In genomic region chr6:44475779-44476434, GRCh38 we compare ENCODE assay signal across 8 cellular contexts.
DNase-seq lines count a peak whose midpoint lies in the region; ATAC-seq, FAIRE-seq and TF ChIP-seq lines count a peak whose summit lies in the region.

No MANE protein-coding gene starts in this region.

- TF ChIP-seq CTCF in Caco-2 (IDR thresholded peaks at IDR 0.05; ENCODE audit: insufficient read depth in 1 of 2, low read depth in 1 of 2, low read length in 1 of 2, severe bottlenecking in 1 of 2, unreplicated experiment in 1 of 2) (peak; percentile 83 to 94), osteoblast (IDR thresholded peaks at IDR 0.05; ENCODE audit: extremely low read depth, low read depth, low read length) (peak; percentile 90), thyroid gland (IDR thresholded peaks at IDR 0.05) (peak; percentile 65 to 99 (median 94))

- H3K27ac ChIP-seq in Karpas-422 (ENCODE audit: low read length): no peak overlapping the region
- H3K27ac ChIP-seq in osteoblast (ENCODE audit: low read depth, low read length): no peak overlapping the region
- H3K27ac ChIP-seq in thyroid gland: peak overlapping the region; percentile 52 to 96 (median 84)

- CTCF ChIA-PET in Caco-2 (lab: Charles Lee): interaction anchor here (0.6 to 2.4 kb wide), 26 partner anchors 9 to 1447 kb away, joined by 3 to 25 read pairs (median 4); partner anchors contain the start of gene SUPT3H

- H3K36me3 Mint-ChIP-seq in Caco-2 (ENCODE audit: insufficient read depth, unreplicated experiment): no peaks in the 10 kb centered on the region
- no peaks in the 10 kb centered on the region for H3K36me3 Mint-ChIP-seq in activated T-helper 17 cell treated with anti-CD3 and anti-CD28 coated beads, Interleukin-2, amount 50 U/mL, for 72 hours (ENCODE audit: low read depth)

- H3K4me1 Mint-ChIP-seq in Caco-2 (ENCODE audit: low read depth, unreplicated experiment): peaks cover 12% of the 10 kb centered on the region
- H3K4me1 Mint-ChIP-seq in activated T-helper 17 cell treated with anti-CD3 and anti-CD28 coated beads, Interleukin-2, amount 50 U/mL, for 72 hours: no peaks in the 10 kb centered on the region

- no peaks in the 10 kb centered on the region for H3K79me2 ChIP-seq in Karpas-422 (ENCODE audit: low read length)
- H3K79me2 ChIP-seq in osteoblast (ENCODE audit: insufficient read depth, low read length): no peaks in the 10 kb centered on the region

- no peaks in the 10 kb centered on the region for H3K27me3 ChIP-seq in Caco-2 (replicated peaks; ENCODE audit: control insufficient read depth, insufficient read depth, low read length)
- no peaks in the 10 kb centered on the region for H3K27me3 ChIP-seq in Karpas-422 (ENCODE audit: low read length)
- peaks cover 8% of the 10 kb centered on the region for H3K27me3 ChIP-seq in osteoblast (ENCODE audit: insufficient read depth, low read length)
- no peaks in the 10 kb centered on the region for H3K27me3 ChIP-seq in thyroid gland

- no peaks in the 10 kb centered on the region for H3K36me3 ChIP-seq in Caco-2 (ENCODE audit: control insufficient read depth, insufficient read depth, low read length)
- H3K36me3 ChIP-seq in Karpas-422 (ENCODE audit: insufficient read depth, low read length): no peaks in the 10 kb centered on the region
- H3K36me3 ChIP-seq in osteoblast (ENCODE audit: insufficient read depth, low read length): no peaks in the 10 kb centered on the region
- H3K36me3 ChIP-seq in thyroid gland: no peaks in the 10 kb centered on the region

- H3K4me2 ChIP-seq in Karpas-422 (ENCODE audit: low read depth, low read length, poor library complexity, severe bottlenecking) (no peak overlapping the region), osteoblast (ENCODE audit: insufficient read depth, low read length) (peak overlapping the region; percentile 56)

- no peaks in the 10 kb centered on the region for H3K9me3 Mint-ChIP-seq in Caco-2 (ENCODE audit: unreplicated experiment)
- no peaks in the 10 kb centered on the region for H3K9me3 Mint-ChIP-seq in activated T-helper 17 cell treated with anti-CD3 and anti-CD28 coated beads, Interleukin-2, amount 50 U/mL, for 72 hours

- intact Hi-C loops in Caco-2 (cut with micrococcal nuclease; ENCODE audit: unreplicated experiment) (loop anchor here (1.0 to 10.0 kb wide), 6 partner anchors 18 to 1449 kb away; no protein-coding TSS in a partner anchor), thyroid gland (cut with DNase I) (loop anchor here (10.0 kb wide), 2 partner anchors 179 to 1239 kb away; no protein-coding TSS in a partner anchor)

- H3K4me3 ChIP-seq in Caco-2 (ENCODE audit: low read depth, low read length): no peak overlapping the region
- H3K4me3 ChIP-seq in Karpas-422 (ENCODE audit: low read length): no peak overlapping the region
- peak overlapping the region; percentile 20 for H3K4me3 ChIP-seq in osteoblast (ENCODE audit: insufficient read depth, low read length)
- H3K4me3 ChIP-seq in thyroid gland (replicated peaks in 1 of 3): no peak overlapping the region

- TF ChIP-seq POLR2A in thyroid gland (IDR thresholded peaks at IDR 0.05): peak in 1 of 2 donors; percentile 21

- H3K4me3 Mint-ChIP-seq in Caco-2 (ENCODE audit: unreplicated experiment): no peak overlapping the region
- H3K4me3 Mint-ChIP-seq in activated T-helper 17 cell treated with anti-CD3 and anti-CD28 coated beads, Interleukin-2, amount 50 U/mL, for 72 hours: no peak overlapping the region

- no peak overlapping the region for H3K9ac ChIP-seq in Karpas-422 (ENCODE audit: low read length)

- DNase-seq in Caco-2: peak; percentile 79 to 90
- peak; percentile 83 for DNase-seq in Karpas-422
- DNase-seq in RKO (ENCODE audit: low spot score): peak; percentile 75
- DNase-seq in frontal cortex (ENCODE audit: low spot score in 2 of 2): peak; percentile 71 to 91
- peak; percentile 99 for DNase-seq in osteoblast (ENCODE audit: insufficient read length, low spot score, missing footprints)
- DNase-seq in thyroid gland: peak; percentile 83 to 89

- H3K9me2 ChIP-seq in Karpas-422 (replicated peaks; ENCODE audit: insufficient read depth, low read length): no peaks in the 10 kb centered on the region

- peaks cover 3% of the 10 kb centered on the region for H3K27me3 Mint-ChIP-seq in Caco-2 (ENCODE audit: insufficient read depth, unreplicated experiment)
- H3K27me3 Mint-ChIP-seq in activated T-helper 17 cell treated with anti-CD3 and anti-CD28 coated beads, Interleukin-2, amount 50 U/mL, for 72 hours: peaks cover 3% of the 10 kb centered on the region

- no peaks in the 10 kb centered on the region for H4K20me1 ChIP-seq in Karpas-422 (ENCODE audit: insufficient read depth, low read depth, low read length)
- H4K20me1 ChIP-seq in osteoblast (ENCODE audit: insufficient read depth, low read length): no peaks in the 10 kb centered on the region

- ATAC-seq in GM21515 (IDR thresholded peaks at IDR 0.05; ENCODE audit: unreplicated experiment): peak; percentile 76
- peak; percentile 93 for ATAC-seq in activated T-helper 17 cell treated with anti-CD3 and anti-CD28 coated beads, Interleukin-2, amount 50 U/mL, for 72 hours (replicated peaks)

- POLR2A ChIA-PET in Caco-2 (lab: Charles Lee): no interaction called here

- H2AFZ ChIP-seq in Karpas-422 (ENCODE audit: low read length) (no peak overlapping the region), osteoblast (ENCODE audit: low read length) (peak overlapping the region; percentile 81)

- H3K9me3 ChIP-seq in Caco-2 (no peaks in the 10 kb centered on the region), Karpas-422 (ENCODE audit: low read length) (no peaks in the 10 kb centered on the region), osteoblast (ENCODE audit: low read depth, low read length) (no peaks in the 10 kb centered on the region), thyroid gland (no peaks in the 10 kb centered on the region)

- no TSS peak for BruUV-seq in Caco-2 (replicated peaks; lab: Mats Ljungman, UMichigan)

- no peak overlapping the region for H3K27ac Mint-ChIP-seq in Caco-2 (ENCODE audit: unreplicated experiment)
- no peak overlapping the region for H3K27ac Mint-ChIP-seq in activated T-helper 17 cell treated with anti-CD3 and anti-CD28 coated beads, Interleukin-2, amount 50 U/mL, for 72 hours

- no peak for FAIRE-seq in frontal cortex (lab: Jason Lieb, UNC)

- H3K4me1 ChIP-seq in Caco-2 (peaks cover 13% of the 10 kb centered on the region), Karpas-422 (ENCODE audit: low read length) (peaks cover under 1% of the 10 kb centered on the region; the same call in 1 of the 2 replicates), osteoblast (ENCODE audit: insufficient read depth, low read length) (no peaks in the 10 kb centered on the region), thyroid gland (peaks cover 18 to 34% of the 10 kb centered on the region in 2 donors)

- WGBS in thyroid gland, 2 donors: 50 to 57% methylated on average over 16 to 18 of the region's 23 CpGs

Comparison
In these comparisons a context has a peak if more than half of its experiments do, and no peak if none do; other contexts are left out.
1. H3K27ac ChIP-seq: peak in thyroid gland (3 of 3); none in Karpas-422 (single experiment) and osteoblast (single experiment).
2. Peak in every context shown above with its lines, with median percentiles within 50 percentile points of each other: DNase-seq and CTCF ChIP-seq.